In the genomic region with DNA sequence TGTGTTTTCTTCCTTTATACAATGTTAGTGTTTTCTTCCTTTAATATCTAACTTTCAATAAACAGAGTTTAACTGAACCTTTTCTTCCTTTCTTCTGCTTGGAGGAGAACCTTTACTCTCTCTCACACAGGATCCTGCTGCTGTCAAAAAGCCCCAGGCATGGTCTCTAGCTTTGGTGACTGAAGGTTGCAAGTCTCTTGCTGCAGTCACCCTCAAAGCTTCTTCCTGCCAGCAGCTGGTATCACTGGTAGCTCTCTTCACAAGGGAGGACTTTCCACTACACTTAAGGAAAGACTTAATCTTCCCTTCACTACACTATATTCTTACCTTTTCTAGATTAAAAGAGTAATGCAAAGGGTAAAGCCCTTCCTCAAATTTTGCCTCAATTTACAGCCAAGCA, we compare ENCODE assay signal across 10 cellular contexts.
DNase-seq lines count a peak whose midpoint lies in the region; ATAC-seq and TF ChIP-seq lines count a peak whose summit lies in the region.
"Had no signal": no experiment of that assay in that cellular context is flagged by ENCODE, and none has a peak within 500 bp of the region (broad histone marks: within the 10 kb centered on the region; RNA-seq: fewer than 3 reads in every experiment).

No MANE protein-coding gene starts in this region.

- no peak overlapping the region for H3K4me3 ChIP-seq in CD8-positive, alpha-beta T cell (ENCODE audit: low read depth, low read length)
- H3K4me3 ChIP-seq in CD4-positive, alpha-beta memory T cell (ENCODE audit: low read length in 2 of 2), result no peak overlapping the region

- intact Hi-C loops in CD8-positive, alpha-beta T cell (cut with DNase I, micrococcal nuclease), result no loop called here
- intact Hi-C loops in head of caudate nucleus (cut with DNase I), result no loop called here
- intact Hi-C loops in CD4-positive, alpha-beta memory T cell (cut with micrococcal nuclease), result no loop called here

- no peaks in the 10 kb centered on the region for H3K36me3 ChIP-seq in CD8-positive, alpha-beta T cell (ENCODE audit: insufficient read depth, low read length)
- H3K36me3 ChIP-seq in CD4-positive, alpha-beta memory T cell (ENCODE audit: insufficient read depth, low read length), result no peaks in the 10 kb centered on the region

- CTCF ChIA-PET in CD8-positive, alpha-beta T cell (lab: Charles Lee), result no interaction called here
- CTCF ChIA-PET in CD4-positive, alpha-beta memory T cell (lab: Charles Lee; ENCODE audit: partially characterized antibody), result interaction anchor here (1.4 kb wide), 1 partner anchor 43 kb away, joined by 3 read pairs; no protein-coding TSS in a partner anchor

- no peak for DNase-seq in CD8-positive, alpha-beta T cell
- DNase-seq in foreskin keratinocyte, result no peak
- no peak for DNase-seq in activated gamma-delta T cell (lab: John Stamatoyannopoulos, UW)
- DNase-seq in NCI-H1048 (lab: John Stamatoyannopoulos, UW), result no peak
- no peak for DNase-seq in head of caudate nucleus
- no peak for DNase-seq in CD4-positive, alpha-beta memory T cell
- DNase-seq: stimulated activated CD4-positive, alpha-beta T cell treated with anti-CD3 and anti-CD28 coated beads, Interleukin-15, amount 100 ng/mL, for 24 hours had no signal

- H3K27ac Mint-ChIP-seq in CD8-positive, alpha-beta T cell, result peak overlapping the region; percentile 56
- H3K27ac Mint-ChIP-seq in CD4-positive, alpha-beta memory T cell, result peak overlapping the region in 3 of 7 donors; percentile 38 to 65 (median 43)

- TF ChIP-seq CTCF in CD8-positive, alpha-beta T cell (IDR thresholded peaks at IDR 0.05), result no peak
- no peak for TF ChIP-seq CTCF in foreskin keratinocyte (conservative IDR thresholded peaks at IDR 0.05)

- H3K4me3 Mint-ChIP-seq in CD8-positive, alpha-beta T cell, result no peak overlapping the region
- H3K4me3 Mint-ChIP-seq in CD4-positive, alpha-beta memory T cell, result no peak overlapping the region

- peaks cover 11% of the 10 kb centered on the region for H3K4me1 ChIP-seq in CD8-positive, alpha-beta T cell (ENCODE audit: insufficient read depth, low read length)
- H3K4me1 ChIP-seq in foreskin keratinocyte, result peaks cover 6% of the 10 kb centered on the region
- H3K4me1 ChIP-seq in CD4-positive, alpha-beta memory T cell (ENCODE audit: insufficient read depth, low read length), result peaks cover 28% of the 10 kb centered on the region

- no peaks in the 10 kb centered on the region for H3K9me3 ChIP-seq in CD8-positive, alpha-beta T cell (ENCODE audit: low read length)
- no peaks in the 10 kb centered on the region for H3K9me3 ChIP-seq in CD4-positive, alpha-beta memory T cell (ENCODE audit: control insufficient read depth in 1 of 2, low read length in 2 of 2)

- no peaks in the 10 kb centered on the region for H3K27me3 Mint-ChIP-seq in CD8-positive, alpha-beta T cell (ENCODE audit: low read depth)
- H3K27me3 Mint-ChIP-seq in CD4-positive, alpha-beta memory T cell, result no peaks in the 10 kb centered on the region
- H3K27me3 Mint-ChIP-seq: T-cell had no signal

- ATAC-seq in CD8-positive, alpha-beta T cell, result no peak
- ATAC-seq in GM19467 (IDR thresholded peaks at IDR 0.05; ENCODE audit: unreplicated experiment) (peak; percentile 53), HG03469 (IDR thresholded peaks at IDR 0.05; ENCODE audit: unreplicated experiment) (peak; percentile 40), foreskin keratinocyte (peak; percentile 7)

- H3K4me1 Mint-ChIP-seq in CD8-positive, alpha-beta T cell (ENCODE audit: low read depth), result peaks cover 70% of the 10 kb centered on the region
- peaks cover 44 to 62% (median 56%) of the 10 kb centered on the region in 4 donors for H3K4me1 Mint-ChIP-seq in CD4-positive, alpha-beta memory T cell

- no peaks in the 10 kb centered on the region for H3K9me3 Mint-ChIP-seq in CD8-positive, alpha-beta T cell
- peaks cover 0 to 3% (median 0%) of the 10 kb centered on the region in 8 donors for H3K9me3 Mint-ChIP-seq in CD4-positive, alpha-beta memory T cell
- H3K9me3 Mint-ChIP-seq: T-cell had no signal

- peaks cover 6% of the 10 kb centered on the region for H3K36me3 Mint-ChIP-seq in CD8-positive, alpha-beta T cell
- peaks cover 3 to 5% of the 10 kb centered on the region in 2 donors for H3K36me3 Mint-ChIP-seq in CD4-positive, alpha-beta memory T cell

- POLR2A ChIA-PET in CD8-positive, alpha-beta T cell (lab: Charles Lee), result no interaction called here
- POLR2A ChIA-PET in CD4-positive, alpha-beta memory T cell (lab: Charles Lee; ENCODE audit: partially characterized antibody), result interaction anchor here (1.4 kb wide), 1 partner anchor 10 kb away, joined by 3 read pairs; no protein-coding TSS in a partner anchor

- H3K27ac ChIP-seq in CD8-positive, alpha-beta T cell (ENCODE audit: low read depth, low read length), result no peak overlapping the region
- H3K27ac ChIP-seq in foreskin keratinocyte, result peak overlapping the region; percentile 5
- H3K27ac ChIP-seq in CD4-positive, alpha-beta memory T cell (ENCODE audit: low read depth, low read length), result no peak overlapping the region

- no peaks in the 10 kb centered on the region for H3K27me3 ChIP-seq in CD8-positive, alpha-beta T cell (ENCODE audit: insufficient read depth, low read length)
- no peaks in the 10 kb centered on the region for H3K27me3 ChIP-seq in foreskin keratinocyte
- no peaks in the 10 kb centered on the region for H3K27me3 ChIP-seq in CD4-positive, alpha-beta memory T cell (ENCODE audit: insufficient read depth, low read length)
